In genomic region chr2:9142551-9143263, GRCh38 we compare ENCODE assay signal across 8 cellular contexts.
DNase-seq lines count a peak whose midpoint lies in the region; ATAC-seq and TF ChIP-seq lines count a peak whose summit lies in the region.

No MANE protein-coding gene starts in this region.

- TF ChIP-seq POLR2A in erythroblast (IDR thresholded peaks at IDR 0.05; ENCODE audit: low read length) = no peak

- H3K27ac ChIP-seq in BLaER1 treated with 17β-estradiol and CSF1 and Interleukin-3, amounts not matched to agents 10 nM and 100 nM = peak overlapping the region in 8 of 11 experiments; percentile 40 to 74 (median 56); a peak in 15 of 22 replicates
- no peak overlapping the region for H3K27ac ChIP-seq in OCI-LY3 (ENCODE audit: low read length)
- H3K27ac ChIP-seq in mucosa of rectum (ENCODE audit: low read depth in 2 of 2, low read length in 2 of 2) = peak overlapping the region; percentile 11 to 26

- H3K27me3 ChIP-seq in BLaER1 treated with 17β-estradiol and CSF1 and Interleukin-3, amounts not matched to agents 10 nM and 100 nM = no peaks in the 10 kb centered on the region
- peaks cover 14% of the 10 kb centered on the region for H3K27me3 ChIP-seq in OCI-LY3 (ENCODE audit: low read depth, low read length)
- H3K27me3 ChIP-seq in mucosa of rectum (ENCODE audit: control insufficient read depth in 2 of 2, insufficient read depth in 2 of 2, low read length in 2 of 2) = no peaks in the 10 kb centered on the region

- peak; percentile 76 for DNase-seq in GM19238 (ENCODE audit: insufficient read length, low spot score)
- peak; percentile 84 for DNase-seq in activated T-cell treated with anti-CD3 and anti-CD28 coated beads for 4 hours
- DNase-seq in erythroblast (lab: John Stamatoyannopoulos, UW) = peak; percentile 77 to 89
- DNase-seq in stimulated activated CD8-positive, alpha-beta memory T cell treated with anti-CD3 and anti-CD28 coated beads, Interleukin-4, amount 100 ng/mL, for 24 hours (ENCODE audit: low read depth) = peak; percentile 74

- H3K79me2 ChIP-seq in OCI-LY3 (ENCODE audit: low read length) = no peaks in the 10 kb centered on the region

- H3K4me1 ChIP-seq in BLaER1 treated with 17β-estradiol and CSF1 and Interleukin-3, amounts not matched to agents 10 nM and 100 nM = peaks cover 39 to 99% (median 89%) of the 10 kb centered on the region in 10 experiments
- peaks cover 11% of the 10 kb centered on the region for H3K4me1 ChIP-seq in OCI-LY3 (ENCODE audit: low read length)
- H3K4me1 ChIP-seq in mucosa of rectum (ENCODE audit: control insufficient read depth in 2 of 2, insufficient read depth in 2 of 2, low read length in 2 of 2) = peaks cover 15 to 22% of the 10 kb centered on the region in 2 donors

- TF ChIP-seq CTCF in OCI-LY3 (IDR thresholded peaks at IDR 0.05; ENCODE audit: low read depth, low read length) = peak; percentile 91

- no peaks in the 10 kb centered on the region for H4K20me1 ChIP-seq in BLaER1 treated with 17β-estradiol and CSF1 and Interleukin-3, amounts not matched to agents 10 nM and 100 nM
- H4K20me1 ChIP-seq in OCI-LY3 (ENCODE audit: insufficient read depth, low read length) = no peaks in the 10 kb centered on the region

- peak overlapping the region; percentile 0 to 73 (median 53); a peak in 17 of 22 replicates for H3K9ac ChIP-seq in BLaER1 treated with 17β-estradiol and CSF1 and Interleukin-3, amounts not matched to agents 10 nM and 100 nM
- H3K9ac ChIP-seq in OCI-LY3 (ENCODE audit: low read length) (peak overlapping the region; percentile 17; the same call in 1 of the 2 replicates), mucosa of rectum (ENCODE audit: low read depth in 1 of 2, low read length in 2 of 2) (peak overlapping the region; percentile 49 to 59)

- peak overlapping the region in 6 of 10 experiments; percentile 20 to 37 (median 27); a peak in 6 of 20 replicates for H3K4me3 ChIP-seq in BLaER1 treated with 17β-estradiol and CSF1 and Interleukin-3, amounts not matched to agents 10 nM and 100 nM
- H3K4me3 ChIP-seq in OCI-LY3 (ENCODE audit: low read length) = peak overlapping the region; percentile 70
- peak overlapping the region; percentile 46 to 69 for H3K4me3 ChIP-seq in mucosa of rectum (ENCODE audit: low read length in 2 of 2)

- H3K9me3 ChIP-seq in BLaER1 treated with 17β-estradiol and CSF1 and Interleukin-3, amounts not matched to agents 10 nM and 100 nM (replicated peaks in 1 of 11) = no peaks in the 10 kb centered on the region
- no peaks in the 10 kb centered on the region for H3K9me3 ChIP-seq in OCI-LY3 (ENCODE audit: insufficient read depth, low read length)
- no peaks in the 10 kb centered on the region for H3K9me3 ChIP-seq in mucosa of rectum (ENCODE audit: control insufficient read depth in 2 of 2, low read length in 2 of 2)

- H3K36me3 ChIP-seq in BLaER1 treated with 17β-estradiol and CSF1 and Interleukin-3, amounts not matched to agents 10 nM and 100 nM = no peaks in the 10 kb centered on the region
- H3K36me3 ChIP-seq in OCI-LY3 (replicated peaks; ENCODE audit: low read depth, low read length) (no peaks in the 10 kb centered on the region), mucosa of rectum (ENCODE audit: control insufficient read depth in 2 of 2, insufficient read depth in 2 of 2, low read length in 2 of 2) (no peaks in the 10 kb centered on the region)

- H3K4me2 ChIP-seq in BLaER1 treated with 17β-estradiol and CSF1 and Interleukin-3, amounts not matched to agents 10 nM and 100 nM = peak overlapping the region; percentile 67 to 94 (median 81)
- peak overlapping the region; percentile 86 for H3K4me2 ChIP-seq in OCI-LY3 (ENCODE audit: low read length)

- peak; percentile 65 for ATAC-seq in HG03558 (IDR thresholded peaks at IDR 0.05; ENCODE audit: extremely low read depth, unreplicated experiment)

- peak overlapping the region; percentile 79; the same call in 1 of the 2 replicates for H2AFZ ChIP-seq in OCI-LY3 (ENCODE audit: low read depth, low read length)
